Comparison of ENCODE assay signal across 8 cellular contexts in genomic region chr9:95505676-95506437, GRCh38. TPM values are rescaled to one million over a fixed set of nuclear protein-coding genes. Genes with fewer than 3 reads are reported as not detected.
DNase-seq lines count a peak whose midpoint lies in the region; ATAC-seq and TF ChIP-seq lines count a peak whose summit lies in the region.

No MANE protein-coding gene starts in this region.

- no peaks in the 10 kb centered on the region for H3K9me3 ChIP-seq in SK-N-MC (ENCODE audit: low read depth, low read length)

- peak; percentile 8 for ATAC-seq in left colon

- TF ChIP-seq CTCF in HL-60 (IDR thresholded peaks at IDR 0.05; ENCODE audit: insufficient read depth, low read length): no peak

- H3K4me3 ChIP-seq in HL-60 (replicated peaks; ENCODE audit: insufficient read depth, low read length) (peak overlapping the region; percentile 47), SK-N-MC (peak overlapping the region; percentile 98)

- H3K9ac ChIP-seq in SK-N-MC (ENCODE audit: insufficient read length): peak overlapping the region; percentile 95

- intact Hi-C loops in left colon (cut with DNase I, micrococcal nuclease): no loop called here

- peaks cover 54% of the 10 kb centered on the region for H3K27me3 ChIP-seq in HL-60 (ENCODE audit: insufficient read depth, poor library complexity, severe bottlenecking)

- H3K36me3 ChIP-seq in SK-N-MC (ENCODE audit: insufficient read depth, low read length): peaks cover 4% of the 10 kb centered on the region; the same call in 1 of the 2 replicates

- DNase-seq in activated T-cell treated with anti-CD3 and anti-CD28 coated beads for 1 hour (ENCODE audit: low read depth) (peak; percentile 15), activated T-cell treated with anti-CD3 and anti-CD28 coated beads for 4 hours (no peak), HL-60 (ENCODE audit: low read depth in 1 of 2, low spot score in 1 of 2) (no peak), SK-N-MC (ENCODE audit: low read depth, low spot score) (no peak), cerebellum (ENCODE audit: low spot score) (peak; percentile 77), left colon (peak; percentile 47 to 60), NOMO-1 treated with DMSO at 0.1 percent for 48 hours (lab: John Stamatoyannopoulos, UW; ENCODE audit: unreplicated experiment) (no peak)
- peak; percentile 31 for DNase-seq in stimulated activated CD8-positive, alpha-beta memory T cell treated with anti-CD3 and anti-CD28 coated beads, Interleukin-4, amount 100 ng/mL, for 24 hours (ENCODE audit: low read depth)

- no peak overlapping the region for H3K27ac ChIP-seq in HL-60 (replicated peaks)
- peak overlapping the region; percentile 94 for H3K27ac ChIP-seq in SK-N-MC

RNA-seq across cellular contexts. Expression of gene PTCH1, which starts 10.9 kb away (rescaled TPM):
- total RNA-seq in cerebellum (60.2 TPM), left colon (10 to 100 TPM; 18.6 to 35.4 TPM)

Comparison
In these comparisons a context has a peak if more than half of its experiments do, and no peak if none do; other contexts are left out.
1. DNase-seq: peak in activated T-cell treated with anti-CD3 and anti-CD28 coated beads for 1 hour (single experiment), cerebellum (single experiment), left colon (2 of 2) and stimulated activated CD8-positive, alpha-beta memory T cell treated with anti-CD3 and anti-CD28 coated beads, Interleukin-4, amount 100 ng/mL, for 24 hours (single experiment); none in activated T-cell treated with anti-CD3 and anti-CD28 coated beads for 4 hours (single experiment), HL-60 (0 of 2), SK-N-MC (single experiment) and NOMO-1 treated with DMSO at 0.1 percent for 48 hours (single experiment).